ENCODE assay signal across 7 cellular contexts in genomic region chr5:155381654-155382053, GRCh38.
"Had no signal": no experiment of that assay in that cellular context is flagged by ENCODE, and none has a peak within 500 bp of the region (broad histone marks: within the 10 kb centered on the region; RNA-seq: fewer than 3 reads in every experiment).

No MANE protein-coding gene starts in this region.

- H3K4me1 ChIP-seq: HAP-1 had no signal

- H3K36me3 ChIP-seq: HAP-1 had no signal

- H3K4me3 ChIP-seq: HAP-1, K562 had no signal

- DNase-seq: GOT3, H7, IMR-90, KG1 had no signal

- H3K9me3 ChIP-seq: HAP-1 had no signal

- ATAC-seq: HCT116, K562 had no signal
